Comparison of ENCODE assay signal across 1 cellular context in genomic region chr2:110482697-110483096, GRCh38. TPM values are rescaled to one million over a fixed set of nuclear protein-coding genes. Genes with fewer than 3 reads are reported as not detected.
"Had no signal": no experiment of that assay in that cellular context is flagged by ENCODE, and none has a peak within 500 bp of the region (broad histone marks: within the 10 kb centered on the region; RNA-seq: fewer than 3 reads in every experiment).

No MANE protein-coding gene starts in this region.

RNA-seq across cellular contexts. Expression of gene LIMS4, which starts 10.1 kb away (rescaled TPM):
- total RNA-seq: NCI-H460 had no signal
